9 cellular contexts compared by ENCODE assay signal in the genomic region with DNA sequence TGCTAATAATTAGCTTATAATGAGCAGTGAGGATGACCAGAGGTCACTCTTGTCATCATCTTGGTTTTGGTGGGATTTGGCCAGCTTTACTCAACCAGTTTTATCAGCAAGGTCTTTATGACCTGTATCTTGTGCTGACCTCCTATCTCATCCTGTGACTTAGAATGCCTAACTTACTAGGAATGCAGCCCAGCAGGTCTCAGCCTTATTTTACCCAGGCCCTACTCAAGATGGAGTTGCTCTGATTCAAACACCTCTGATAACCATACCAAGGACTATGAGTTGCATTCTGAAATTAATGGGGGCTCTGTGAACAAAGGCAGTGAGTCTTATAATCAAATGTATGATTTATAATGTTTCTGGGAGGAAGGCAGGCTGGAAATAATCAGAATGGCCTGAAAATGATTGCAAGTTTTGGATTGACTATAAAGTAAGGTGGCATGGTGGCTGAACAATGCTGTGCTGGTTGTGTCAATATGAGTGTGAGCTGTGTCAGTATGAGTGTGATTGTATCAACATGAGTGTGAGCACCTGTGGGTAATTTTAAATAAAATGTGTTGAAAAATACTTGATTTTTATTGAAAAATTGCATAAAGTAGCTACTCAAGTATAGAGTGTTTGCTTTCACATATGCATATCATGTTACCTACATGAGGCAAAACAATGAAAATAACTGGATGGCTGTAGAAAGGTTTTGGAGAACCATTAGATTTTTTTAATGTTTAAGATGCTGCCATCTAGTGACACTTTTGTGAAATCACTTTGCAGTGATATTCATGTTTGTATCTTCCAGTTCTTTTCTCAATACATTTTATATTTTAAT.
DNase-seq lines count a peak whose midpoint lies in the region; ATAC-seq and TF ChIP-seq lines count a peak whose summit lies in the region.
"Had no signal": no experiment of that assay in that cellular context is flagged by ENCODE, and none has a peak within 500 bp of the region (broad histone marks: within the 10 kb centered on the region; RNA-seq: fewer than 3 reads in every experiment).

No MANE protein-coding gene starts in this region.

- H4K8ac ChIP-seq in neuronal stem cell (ENCODE audit: low read depth, low read length), result no peak overlapping the region

- no peak overlapping the region for H3K23ac ChIP-seq in neuronal stem cell (ENCODE audit: low read depth, low read length, poor library complexity)

- no peaks in the 10 kb centered on the region for H3K9me3 ChIP-seq in neuronal stem cell (replicated peaks in 1 of 2; ENCODE audit: control insufficient read depth in 2 of 2, insufficient read depth in 1 of 2, low read depth in 1 of 2, low read length in 2 of 2)
- H3K9me3 ChIP-seq: HAP-1 had no signal

- H3K36me3 Mint-ChIP-seq in dendritic cell treated with granulocyte-macrophage colony-stimulating factor and Interleukin-4, amounts not matched to agents 40 ng/mL and 50 ng/mL, for 4 days (ENCODE audit: low read depth), result peaks cover 39% of the 10 kb centered on the region

- no peak overlapping the region for H3K14ac ChIP-seq in neuronal stem cell (ENCODE audit: low read length)

- no peaks in the 10 kb centered on the region for H3K27me3 Mint-ChIP-seq in dendritic cell treated with granulocyte-macrophage colony-stimulating factor and Interleukin-4, amounts not matched to agents 40 ng/mL and 50 ng/mL, for 4 days

- H3K27me3 ChIP-seq in neuronal stem cell (ENCODE audit: control insufficient read depth in 3 of 3, insufficient read depth in 3 of 3, low read depth in 1 of 3, low read length in 3 of 3), result no peaks in the 10 kb centered on the region

- peak overlapping the region; percentile 11 for H3K4me2 ChIP-seq in neuronal stem cell (ENCODE audit: insufficient read depth, low read length, poor library complexity, severe bottlenecking)

- H3K27ac Mint-ChIP-seq in dendritic cell treated with granulocyte-macrophage colony-stimulating factor and Interleukin-4, amounts not matched to agents 40 ng/mL and 50 ng/mL, for 4 days, result peak overlapping the region; percentile 26

- H3K4me3 ChIP-seq in neuronal stem cell (ENCODE audit: low read length in 2 of 2) (no peak overlapping the region), lower leg skin (ENCODE audit: low read depth, poor library complexity, severe bottlenecking) (no peak overlapping the region)
- H3K4me3 ChIP-seq: HAP-1 had no signal

- H3K4me1 Mint-ChIP-seq in dendritic cell treated with granulocyte-macrophage colony-stimulating factor and Interleukin-4, amounts not matched to agents 40 ng/mL and 50 ng/mL, for 4 days (ENCODE audit: low read depth), result peaks cover 15% of the 10 kb centered on the region

- no peak overlapping the region for H2BK5ac ChIP-seq in neuronal stem cell (ENCODE audit: low read length)

- no peak overlapping the region for H2AFZ ChIP-seq in neuronal stem cell (ENCODE audit: low read length)

- H2BK12ac ChIP-seq in neuronal stem cell (ENCODE audit: low read length), result no peak overlapping the region

- no peak overlapping the region for H3K4me3 Mint-ChIP-seq in dendritic cell treated with granulocyte-macrophage colony-stimulating factor and Interleukin-4, amounts not matched to agents 40 ng/mL and 50 ng/mL, for 4 days

- peak; percentile 16 for DNase-seq in stimulated activated CD4-positive, alpha-beta T cell treated with anti-CD3 and anti-CD28 coated beads, Interleukin-1b, Interleukin-23, amount 100 ng/mL, for 48 hours
- DNase-seq in stimulated activated CD4-positive, alpha-beta T cell treated with anti-CD3 and anti-CD28 coated beads, Interleukin-4, amount 100 ng/mL, for 4 hours, result no peak
- DNase-seq in NCI-H526 treated with DMSO at 0.1 percent for 48 hours (lab: John Stamatoyannopoulos, UW), result peak; percentile 49
- DNase-seq in neuronal stem cell (ENCODE audit: low spot score), result no peak
- no peak for DNase-seq in lower leg skin (ENCODE audit: low spot score in 2 of 2)
- DNase-seq in effector CD4-positive, alpha-beta T cell, result no peak

- H2BK15ac ChIP-seq in neuronal stem cell (ENCODE audit: low read length), result no peak overlapping the region

- intact Hi-C loops in dendritic cell treated with granulocyte-macrophage colony-stimulating factor and Interleukin-4, amounts not matched to agents 40 ng/mL and 50 ng/mL, for 4 days (cut with micrococcal nuclease), result loop anchor here (10.0 kb wide), 1 partner anchor 186 kb away; no protein-coding TSS in a partner anchor
- intact Hi-C loops in lower leg skin (cut with DNase I; ENCODE audit: low total_unique reads), result no loop called here

- TF ChIP-seq POLR2A in lower leg skin (IDR thresholded peaks at IDR 0.05), result no peak

- no peak overlapping the region for H4K91ac ChIP-seq in neuronal stem cell (ENCODE audit: low read depth, low read length, poor library complexity)

- H3K79me1 ChIP-seq in neuronal stem cell (ENCODE audit: low read depth, low read length), result no peaks in the 10 kb centered on the region

- no peak overlapping the region for H2BK120ac ChIP-seq in neuronal stem cell (ENCODE audit: low read depth, low read length)

- ATAC-seq in HG02981 (IDR thresholded peaks at IDR 0.05; ENCODE audit: unreplicated experiment), result peak; percentile 46

- H2AK5ac ChIP-seq in neuronal stem cell (ENCODE audit: low read depth, low read length), result no peak overlapping the region

- no peak overlapping the region for H3K18ac ChIP-seq in neuronal stem cell (ENCODE audit: low read length)

- no peak overlapping the region for H3K27ac ChIP-seq in neuronal stem cell (replicated peaks; ENCODE audit: low read length)

- no peaks in the 10 kb centered on the region for H3K36me3 ChIP-seq in neuronal stem cell (replicated peaks in 1 of 2; ENCODE audit: control insufficient read depth in 2 of 2, insufficient read depth in 2 of 2, low read length in 2 of 2)
- H3K36me3 ChIP-seq: HAP-1 had no signal

- H3K4ac ChIP-seq in neuronal stem cell (ENCODE audit: low read length), result no peak overlapping the region

- no peak overlapping the region for H3K9ac ChIP-seq in neuronal stem cell (ENCODE audit: low read depth, low read length, poor library complexity)

- H3K9me3 Mint-ChIP-seq in dendritic cell treated with granulocyte-macrophage colony-stimulating factor and Interleukin-4, amounts not matched to agents 40 ng/mL and 50 ng/mL, for 4 days, result no peaks in the 10 kb centered on the region

- no peak for TF ChIP-seq CTCF in lower leg skin (IDR thresholded peaks at IDR 0.05)

- H3K4me1 ChIP-seq in neuronal stem cell (ENCODE audit: control insufficient read depth in 2 of 2, insufficient read depth in 1 of 2, low read depth in 1 of 2, low read length in 2 of 2), result no peaks in the 10 kb centered on the region
- H3K4me1 ChIP-seq: HAP-1 had no signal

Comparison
In these comparisons a context has a peak if more than half of its experiments do, and no peak if none do; other contexts are left out.
1. DNase-seq: peak in stimulated activated CD4-positive, alpha-beta T cell treated with anti-CD3 and anti-CD28 coated beads, Interleukin-1b, Interleukin-23, amount 100 ng/mL, for 48 hours (single experiment) and NCI-H526 treated with DMSO at 0.1 percent for 48 hours (single experiment); none in stimulated activated CD4-positive, alpha-beta T cell treated with anti-CD3 and anti-CD28 coated beads, Interleukin-4, amount 100 ng/mL, for 4 hours (0 of 2), neuronal stem cell (single experiment), lower leg skin (0 of 2) and effector CD4-positive, alpha-beta T cell (single experiment).